Comparison of ENCODE assay signal across 18 cellular contexts in the genomic region with DNA sequence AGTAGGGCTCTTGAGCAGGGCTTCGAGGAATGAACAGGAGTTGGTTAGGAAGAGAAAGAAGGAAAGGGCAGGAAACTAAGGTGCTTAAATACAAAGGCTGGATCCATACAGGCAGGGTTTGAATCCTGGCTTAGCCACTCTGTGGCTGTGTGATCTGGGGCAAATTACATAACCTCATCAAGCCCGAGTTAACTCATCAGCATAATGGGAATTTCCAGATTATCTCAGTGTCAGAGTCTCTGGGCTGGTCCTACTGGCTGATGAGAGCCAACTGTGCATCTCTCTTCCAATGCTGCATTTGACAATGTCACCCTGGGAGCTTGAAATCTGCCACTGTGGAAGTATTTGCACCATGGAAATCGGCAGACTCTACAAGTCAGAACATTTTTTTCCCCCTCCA.
"Had no signal": no experiment of that assay in that cellular context is flagged by ENCODE, and none has a peak within 500 bp of the region (broad histone marks: within the 10 kb centered on the region; RNA-seq: fewer than 3 reads in every experiment).

No MANE protein-coding gene starts in this region.

- DNase-seq: activated CD4-positive, alpha-beta memory T cell treated with anti-CD3 and anti-CD28 coated beads, Interleukin-2, amount 10 ng/mL, durations not matched to agents 7 days and 5 days; activated CD4-positive, alpha-beta T cell treated with anti-CD3 and anti-CD28 coated beads, Interleukin-2, amount 10 ng/mL, durations not matched to agents 24 days and 14 days; activated gamma-delta T cell; activated naive CD4-positive, alpha-beta T cell treated with anti-CD3 and anti-CD28 coated beads, Interleukin-2, amount 50 U/mL, for 16 hours; activated naive CD8-positive, alpha-beta T cell treated with anti-CD3 and anti-CD28 coated beads, Interleukin-2, amount 50 U/mL, for 24 hours; body of pancreas; cortex of kidney; foreskin keratinocyte; kidney; lower lobe of right lung; naive thymus-derived CD4-positive, alpha-beta T cell; retina; stimulated activated CD4-positive, alpha-beta T cell treated with anti-CD3 and anti-CD28 coated beads, Interleukin-4, amount 100 ng/mL, for 1 hour; stimulated activated naive CD4-positive, alpha-beta T cell treated with Interleukin-2 at 50 U/mL for 16 hours; substantia nigra; tibial artery had no signal

- H3K4me1 ChIP-seq: body of pancreas, foreskin keratinocyte had no signal

- H3K27me3 Mint-ChIP-seq: activated naive CD8-positive, alpha-beta T cell treated with anti-CD3 and anti-CD28 coated beads, Interleukin-2, amount 50 U/mL, for 24 hours had no signal

- H3K4me3 ChIP-seq: body of pancreas, cardiac muscle cell, lower lobe of right lung, tibial artery had no signal

- H3K36me3 Mint-ChIP-seq: naive thymus-derived CD4-positive, alpha-beta T cell had no signal

- H3K9me3 ChIP-seq: body of pancreas, lower lobe of right lung, tibial artery had no signal

- H3K36me3 ChIP-seq: cardiac muscle cell, lower lobe of right lung, tibial artery had no signal

- H3K4me1 Mint-ChIP-seq: activated CD4-positive, alpha-beta T cell treated with anti-CD3 and anti-CD28 coated beads, Interleukin-2, amount 10 ng/mL, durations not matched to agents 24 days and 14 days; activated naive CD8-positive, alpha-beta T cell treated with anti-CD3 and anti-CD28 coated beads, Interleukin-2, amount 50 U/mL, for 24 hours had no signal

- H3K27me3 ChIP-seq: body of pancreas had no signal

- H3K4me3 Mint-ChIP-seq: activated CD4-positive, alpha-beta memory T cell treated with anti-CD3 and anti-CD28 coated beads, Interleukin-2, amount 10 ng/mL, durations not matched to agents 7 days and 5 days; activated CD4-positive, alpha-beta T cell treated with anti-CD3 and anti-CD28 coated beads, Interleukin-2, amount 10 ng/mL, durations not matched to agents 24 days and 14 days; activated naive CD8-positive, alpha-beta T cell treated with anti-CD3 and anti-CD28 coated beads, Interleukin-2, amount 50 U/mL, for 24 hours; naive thymus-derived CD4-positive, alpha-beta T cell had no signal

- H3K27ac ChIP-seq: body of pancreas, cardiac muscle cell, foreskin keratinocyte, lower lobe of right lung, tibial artery had no signal

- H3K27ac Mint-ChIP-seq: activated CD4-positive, alpha-beta memory T cell treated with anti-CD3 and anti-CD28 coated beads, Interleukin-2, amount 10 ng/mL, durations not matched to agents 7 days and 5 days; activated CD4-positive, alpha-beta T cell treated with anti-CD3 and anti-CD28 coated beads, Interleukin-2, amount 10 ng/mL, durations not matched to agents 24 days and 14 days; activated naive CD8-positive, alpha-beta T cell treated with anti-CD3 and anti-CD28 coated beads, Interleukin-2, amount 50 U/mL, for 24 hours; naive thymus-derived CD4-positive, alpha-beta T cell had no signal

- FAIRE-seq: kidney had no signal

- ATAC-seq: activated CD4-positive, CD25-positive, alpha-beta regulatory T cell treated with anti-CD3 and anti-CD28 coated beads, Interleukin-2, amount 50 U/mL, for 24 hours; activated naive CD8-positive, alpha-beta T cell treated with anti-CD3 and anti-CD28 coated beads, Interleukin-2, amount 50 U/mL, for 24 hours; body of pancreas; foreskin keratinocyte; lower lobe of right lung; naive thymus-derived CD4-positive, alpha-beta T cell had no signal
